12 cellular contexts compared by ENCODE assay signal in genomic region chr6:28824793-28825731, GRCh38.
DNase-seq lines count a peak whose midpoint lies in the region; ATAC-seq and TF ChIP-seq lines count a peak whose summit lies in the region.
"Had no signal": no experiment of that assay in that cellular context is flagged by ENCODE, and none has a peak within 500 bp of the region (broad histone marks: within the 10 kb centered on the region; RNA-seq: fewer than 3 reads in every experiment).

No MANE protein-coding gene starts in this region.

- peaks cover 75% of the 10 kb centered on the region for H3K27me3 Mint-ChIP-seq in T-helper 1 cell treated with Interleukin-12 subunit alpha and Interleukin-12 subunit beta and Interleukin-4 antibody, amounts not matched to agents 30 μg/mL and 1 μg/mL, for 36 hours (ENCODE audit: low read depth)
- H3K27me3 Mint-ChIP-seq in T-cell = peaks cover 78 to 80% of the 10 kb centered on the region in 2 donors

- peaks cover 5% of the 10 kb centered on the region for H3K4me1 Mint-ChIP-seq in T-helper 1 cell treated with Interleukin-12 subunit alpha and Interleukin-12 subunit beta and Interleukin-4 antibody, amounts not matched to agents 30 μg/mL and 1 μg/mL, for 36 hours (ENCODE audit: low read depth)
- H3K4me1 Mint-ChIP-seq in T-cell = peaks cover 8 to 13% (median 11%) of the 10 kb centered on the region in 3 donors

- no peak for TF ChIP-seq POLR2A in adrenal gland (IDR thresholded peaks at IDR 0.05)

- H3K36me3 ChIP-seq in adrenal gland (replicated peaks in 1 of 2) = no peaks in the 10 kb centered on the region
- H3K36me3 ChIP-seq: HAP-1 had no signal

- peaks cover 78% of the 10 kb centered on the region for H3K27me3 ChIP-seq in adrenal gland

- CTCF ChIA-PET in T-cell (lab: Charles Lee) = interaction anchor here in 1 of 2 donors (2.2 kb wide), 1 partner anchor 12 kb away, joined by 11 read pairs; no protein-coding TSS in a partner anchor

- POLR2A ChIA-PET in T-cell (lab: Charles Lee) = no interaction called here

- no peaks in the 10 kb centered on the region for H3K36me3 Mint-ChIP-seq in T-helper 1 cell treated with Interleukin-12 subunit alpha and Interleukin-12 subunit beta and Interleukin-4 antibody, amounts not matched to agents 30 μg/mL and 1 μg/mL, for 36 hours (ENCODE audit: low read depth)
- H3K36me3 Mint-ChIP-seq in T-cell = no peaks in the 10 kb centered on the region

- peak overlapping the region; percentile 0 for H3K27ac Mint-ChIP-seq in T-helper 1 cell treated with Interleukin-12 subunit alpha and Interleukin-12 subunit beta and Interleukin-4 antibody, amounts not matched to agents 30 μg/mL and 1 μg/mL, for 36 hours
- H3K27ac Mint-ChIP-seq in T-cell = no peak overlapping the region

- H3K27ac ChIP-seq in adrenal gland = no peak overlapping the region

- H3K9me3 Mint-ChIP-seq in T-helper 1 cell treated with Interleukin-12 subunit alpha and Interleukin-12 subunit beta and Interleukin-4 antibody, amounts not matched to agents 30 μg/mL and 1 μg/mL, for 36 hours = no peaks in the 10 kb centered on the region
- H3K9me3 Mint-ChIP-seq in T-cell = peaks cover 0 to 3% (median 0%) of the 10 kb centered on the region in 3 donors

- DNase-seq in T-helper 1 cell = no peak
- DNase-seq in NCI-H69 (lab: John Stamatoyannopoulos, UW) = peak; percentile 23
- DNase-seq in fibroblast of mammary gland (ENCODE audit: low read depth) = no peak
- peak; percentile 71 for DNase-seq in retina
- no peak for DNase-seq in adrenal gland
- DNase-seq in T-cell = no peak
- DNase-seq: MV-4-11; stimulated activated CD4-positive, alpha-beta T cell treated with anti-CD3 and anti-CD28 coated beads, Interleukin-15, amount 100 ng/mL, for 24 hours; T1000 had no signal

- intact Hi-C loops in adrenal gland (cut with DNase I) = no loop called here

- H3K9me3 ChIP-seq in adrenal gland (replicated peaks in 1 of 3) = no peaks in the 10 kb centered on the region
- H3K9me3 ChIP-seq: HAP-1 had no signal

- H3K4me3 ChIP-seq in fibroblast of mammary gland (ENCODE audit: control insufficient read depth, low read depth, low read length) (peak overlapping the region; percentile 23), adrenal gland (no peak overlapping the region)
- H3K4me3 ChIP-seq: HAP-1 had no signal

- no peak for ATAC-seq in HG02852 (IDR thresholded peaks at IDR 0.05; ENCODE audit: unreplicated experiment)
- no peak for ATAC-seq in T-cell (replicated peaks in 1 of 4)

- TF ChIP-seq CTCF in fibroblast of mammary gland (conservative IDR thresholded peaks at IDR 0.05; ENCODE audit: control insufficient read depth, insufficient read depth, low read depth, low read length) (no peak), adrenal gland (IDR thresholded peaks at IDR 0.05) (no peak)

- H3K4me1 ChIP-seq in adrenal gland (replicated peaks in 1 of 2) = no peaks in the 10 kb centered on the region
- H3K4me1 ChIP-seq: HAP-1 had no signal

- WGBS in adrenal gland, 4 donors = 6 to 8% (median 7%) methylated on average over 32 to 34 of the region's 34 CpGs

- H3K4me3 Mint-ChIP-seq in T-helper 1 cell treated with Interleukin-12 subunit alpha and Interleukin-12 subunit beta and Interleukin-4 antibody, amounts not matched to agents 30 μg/mL and 1 μg/mL, for 36 hours = no peak overlapping the region
- peak overlapping the region in 1 of 3 donors; percentile 23 for H3K4me3 Mint-ChIP-seq in T-cell

Comparison
In these comparisons a context has a peak if more than half of its experiments do, and no peak if none do; other contexts are left out.
1. DNase-seq: peak in NCI-H69 (single experiment) and retina (single experiment); none in T-helper 1 cell (0 of 5), fibroblast of mammary gland (single experiment), adrenal gland (0 of 7) and T-cell (0 of 34).